ENCODE assay signal across 8 cellular contexts in the genomic region with DNA sequence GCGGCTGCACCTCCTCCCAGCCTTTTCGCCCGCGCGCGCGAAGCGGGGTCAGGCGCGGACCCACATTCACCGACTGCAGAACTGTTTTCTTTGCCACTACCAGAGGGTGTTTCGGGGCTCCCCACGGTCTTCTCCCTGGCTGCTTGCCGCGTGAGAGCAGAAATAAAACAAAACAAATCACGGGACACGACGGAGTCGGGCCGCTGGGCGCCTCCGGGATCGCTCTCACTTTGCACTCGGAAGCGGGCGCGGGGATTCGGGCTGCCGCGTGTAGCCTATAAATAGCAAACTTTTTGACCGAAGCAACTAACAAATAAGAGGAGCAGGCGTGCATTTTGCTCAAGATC.
DNase-seq lines count a peak whose midpoint lies in the region; ATAC-seq and TF ChIP-seq lines count a peak whose summit lies in the region.

No MANE protein-coding gene starts in this region.

- CTCF ChIA-PET in RWPE1 (lab: Yijun Ruan, JAX) = no interaction called here

- DNase-seq in DMS 273 (lab: John Stamatoyannopoulos, UW; ENCODE audit: unreplicated experiment) = peak; percentile 83
- DNase-seq in DMS 273 treated with DMSO at 0.1 percent for 48 hours (lab: John Stamatoyannopoulos, UW) = no peak
- peak; percentile 13 for DNase-seq in RWPE1 (ENCODE audit: low spot score)
- DNase-seq in left ventricle myocardium inferior = no peak
- no peak for DNase-seq in AG08395 (ENCODE audit: low spot score)
- DNase-seq in CD14-positive monocyte (ENCODE audit: low spot score) = no peak

- TF ChIP-seq CTCF in RWPE1 (conservative IDR thresholded peaks at IDR 0.05; ENCODE audit: low read depth) = no peak
- TF ChIP-seq CTCF in left ventricle myocardium inferior (IDR thresholded peaks at IDR 0.05; ENCODE audit: borderline replicate concordance) = no peak
- TF ChIP-seq CTCF in CD14-positive monocyte (IDR thresholded peaks at IDR 0.05) = no peak

- H3K27ac Mint-ChIP-seq in CD14-positive monocyte = no peak overlapping the region

- intact Hi-C loops in left ventricle myocardium inferior (cut with micrococcal nuclease) (no loop called here), CD14-positive monocyte (cut with micrococcal nuclease) (no loop called here)

- H3K9me3 Mint-ChIP-seq in CD14-positive monocyte = peaks cover 0 to 37% (median 19%) of the 10 kb centered on the region in 7 donors

- H3K9ac ChIP-seq in skeletal muscle tissue (ENCODE audit: low read depth in 1 of 3, low read length in 3 of 3) = peak overlapping the region in 1 of 3 donors; percentile 68

- POLR2A ChIA-PET in RWPE1 (lab: Yijun Ruan, JAX; ENCODE audit: low non-redundant PET) = no interaction called here

- H3K4me1 ChIP-seq in left ventricle myocardium inferior (peaks cover 31% of the 10 kb centered on the region), skeletal muscle tissue (ENCODE audit: control insufficient read depth in 3 of 3, insufficient read depth in 3 of 3, low read length in 3 of 3) (peaks cover 3 to 6% (median 4%) of the 10 kb centered on the region in 3 donors)

- H3K36me3 Mint-ChIP-seq in CD14-positive monocyte = peaks cover 0 to 5% of the 10 kb centered on the region in 2 donors

- H3K27me3 Mint-ChIP-seq in CD14-positive monocyte (ENCODE audit: low read depth in 3 of 3) = peaks cover 78 to 86% (median 84%) of the 10 kb centered on the region in 3 donors

- no peaks in the 10 kb centered on the region for H3K36me3 ChIP-seq in left ventricle myocardium inferior
- H3K36me3 ChIP-seq in skeletal muscle tissue (ENCODE audit: control insufficient read depth in 3 of 3, insufficient read depth in 3 of 3, low read length in 3 of 3) = no peaks in the 10 kb centered on the region

- no peak for ATAC-seq in HG03565 (IDR thresholded peaks at IDR 0.05; ENCODE audit: unreplicated experiment)

- H3K4me3 ChIP-seq in left ventricle myocardium inferior (peak overlapping the region; percentile 67), skeletal muscle tissue (ENCODE audit: low read length in 3 of 3) (peak overlapping the region; percentile 62 to 75 (median 66))

- peak overlapping the region in 1 of 2 donors; percentile 89 for H3K4me3 Mint-ChIP-seq in CD14-positive monocyte

- H3K9me3 ChIP-seq in left ventricle myocardium inferior (replicated peaks) = no peaks in the 10 kb centered on the region
- H3K9me3 ChIP-seq in skeletal muscle tissue (ENCODE audit: control insufficient read depth in 3 of 3, low read length in 3 of 3) = no peaks in the 10 kb centered on the region

- peaks cover 4% of the 10 kb centered on the region for H3K4me1 Mint-ChIP-seq in CD14-positive monocyte

- H3K27ac ChIP-seq in RWPE1 = no peak overlapping the region
- peak overlapping the region; percentile 72 for H3K27ac ChIP-seq in left ventricle myocardium inferior (replicated peaks)
- H3K27ac ChIP-seq in skeletal muscle tissue (ENCODE audit: low read depth, low read length) = no peak overlapping the region

- peaks cover 78% of the 10 kb centered on the region for H3K27me3 ChIP-seq in left ventricle myocardium inferior (ENCODE audit: low read depth)
- H3K27me3 ChIP-seq in skeletal muscle tissue (ENCODE audit: control insufficient read depth in 3 of 3, insufficient read depth in 3 of 3, low read length in 3 of 3) = peaks cover 25 to 51% (median 27%) of the 10 kb centered on the region in 3 donors

Comparison
In these comparisons a context has a peak if more than half of its experiments do, and no peak if none do; other contexts are left out.
1. DNase-seq: peak in DMS 273 (single experiment) and RWPE1 (single experiment); none in DMS 273 treated with DMSO at 0.1 percent for 48 hours (single experiment), left ventricle myocardium inferior (single experiment), AG08395 (single experiment) and CD14-positive monocyte (single experiment).